22 cellular contexts compared by ENCODE assay signal in the genomic region with DNA sequence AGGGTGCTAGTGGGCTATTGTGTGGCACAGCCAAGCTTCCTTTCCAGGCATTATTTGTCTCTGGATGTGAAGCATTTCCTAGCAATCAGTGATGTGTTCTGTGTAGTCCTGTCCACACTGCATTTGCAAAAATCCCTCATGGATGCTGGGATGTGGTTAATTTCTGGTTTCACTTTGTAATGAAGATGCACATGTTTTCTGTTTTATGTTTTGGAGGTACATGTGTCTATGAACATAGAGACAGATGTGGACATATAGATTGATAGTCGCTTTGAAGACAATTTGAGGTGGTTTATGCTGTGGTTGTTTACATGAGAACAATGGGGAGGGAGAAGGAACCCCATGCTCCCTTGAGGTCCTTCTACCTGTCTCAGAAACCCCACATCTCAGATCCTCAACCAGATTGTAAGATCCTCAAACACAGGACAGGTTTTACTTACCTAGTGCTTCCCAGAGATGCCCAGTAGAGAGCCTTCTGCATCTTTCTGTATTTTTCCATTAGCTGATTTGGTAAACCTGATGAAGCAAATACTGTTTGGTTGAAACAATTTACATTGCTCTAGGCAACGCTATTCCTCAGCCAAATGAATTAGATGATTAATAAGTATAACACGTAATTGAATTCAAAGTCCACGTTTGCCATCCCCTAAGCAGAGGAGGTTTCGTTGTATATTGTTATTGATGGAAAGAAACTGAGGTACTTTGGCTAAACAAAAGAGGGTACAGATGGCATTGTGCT.
A peak's percentile ranks its signal among the peaks of the same experiment; 100 is the strongest.
DNase-seq lines count a peak whose midpoint lies in the region; TF ChIP-seq lines count a peak whose summit lies in the region.
"Had no signal": no experiment of that assay in that cellular context is flagged by ENCODE, and none has a peak within 500 bp of the region (broad histone marks: within the 10 kb centered on the region; RNA-seq: fewer than 3 reads in every experiment).

No MANE protein-coding gene starts in this region.

- CTCF ChIA-PET in Calu3 (lab: Charles Lee) (interaction anchor here (0.6 to 1.0 kb wide), 2 partner anchors 43 to 247 kb away, joined by 3 to 6 read pairs; no protein-coding TSS in a partner anchor), MCF 10A (lab: Yijun Ruan, JAX) (interaction anchor here (0.7 to 1.8 kb wide), 2 partner anchors 10 to 398 kb away, joined by 3 read pairs; no protein-coding TSS in a partner anchor)

- intact Hi-C loops in Calu3 (cut with micrococcal nuclease; ENCODE audit: unreplicated experiment): loop anchor here (5.0 to 10.0 kb wide), 2 partner anchors 170 to 247 kb away; no protein-coding TSS in a partner anchor
- intact Hi-C loops in MCF 10A (cut with micrococcal nuclease): no loop called here

- TF ChIP-seq CTCF in Calu3 (IDR thresholded peaks at IDR 0.05; ENCODE audit: unreplicated experiment) (no peak), MCF 10A (IDR thresholded peaks at IDR 0.05; ENCODE audit: unreplicated experiment) (no peak), GM10266 (IDR thresholded peaks at IDR 0.05; ENCODE audit: control insufficient read depth, insufficient read depth, low read depth, missing control alignments) (no peak)

- no peak for DNase-seq in Calu3
- DNase-seq in M059J (ENCODE audit: low read depth): peak; percentile 91
- peak; percentile 58 for DNase-seq in MCF 10A (ENCODE audit: unreplicated experiment)
- peak; percentile 71 for DNase-seq in kidney tubule cell (ENCODE audit: low spot score)
- DNase-seq in NOMO-1 (lab: John Stamatoyannopoulos, UW; ENCODE audit: unreplicated experiment in 2 of 2): no peak
- DNase-seq in AML-193 (lab: John Stamatoyannopoulos, UW): no peak
- DNase-seq in GM10266 (ENCODE audit: extremely low spot score): no peak
- no peak for DNase-seq in DMS 273 treated with DMSO at 0.1 percent for 48 hours (lab: John Stamatoyannopoulos, UW)
- DNase-seq: activated B cell treated with CpG ODN at 0.5 μM for 24 hours; activated CD4-positive, alpha-beta T cell treated with anti-CD3 and anti-CD28 coated beads, Interleukin-2, amount 50 U/mL, for 48 hours; activated CD8-positive, alpha-beta memory T cell treated with anti-CD3 and anti-CD28 coated beads, Interleukin-2, amount 50 U/mL, for 4 hours; activated effector memory CD4-positive, alpha-beta T cell treated with Interleukin-2 at 50 U/mL for 16 hours; CD4-positive, alpha-beta T cell; DMS53; H7; NCI-H1048; NCI-H2029; NCI-H526 treated with DMSO at 0.1 percent for 48 hours; stomach; T-helper 9 cell; tibial artery had no signal

- no peaks in the 10 kb centered on the region for H3K9me3 Mint-ChIP-seq in Calu3 (ENCODE audit: low read depth, unreplicated experiment)
- no peaks in the 10 kb centered on the region for H3K9me3 Mint-ChIP-seq in MCF 10A (ENCODE audit: unreplicated experiment)
- H3K9me3 Mint-ChIP-seq: activated B cell treated with CpG ODN at 0.5 μM for 24 hours; CD4-positive, alpha-beta T cell had no signal

- H3K27me3 Mint-ChIP-seq in Calu3 (ENCODE audit: unreplicated experiment) (no peaks in the 10 kb centered on the region), MCF 10A (ENCODE audit: insufficient read depth, unreplicated experiment) (no peaks in the 10 kb centered on the region)
- H3K27me3 Mint-ChIP-seq: CD4-positive, alpha-beta T cell had no signal

- H3K27ac Mint-ChIP-seq in Calu3 (ENCODE audit: unreplicated experiment) (peak overlapping the region; percentile 51), MCF 10A (ENCODE audit: low read depth, unreplicated experiment) (peak overlapping the region; percentile 57)
- H3K27ac Mint-ChIP-seq: activated B cell treated with CpG ODN at 0.5 μM for 24 hours; CD4-positive, alpha-beta T cell; progenitor cell of endocrine pancreas had no signal

- POLR2A ChIA-PET in MCF 10A (lab: Yijun Ruan, JAX): interaction anchor here (0.7 to 5.6 kb wide), 6 partner anchors 9 to 242 kb away, joined by 3 to 37 read pairs (median 6); a partner anchor contains a TSS

- H3K4me3 Mint-ChIP-seq in Calu3 (ENCODE audit: low read depth, unreplicated experiment) (no peak overlapping the region), MCF 10A (ENCODE audit: unreplicated experiment) (no peak overlapping the region)
- H3K4me3 Mint-ChIP-seq: activated B cell treated with CpG ODN at 0.5 μM for 24 hours; CD4-positive, alpha-beta T cell had no signal

- H3K36me3 Mint-ChIP-seq in Calu3 (ENCODE audit: insufficient read depth, unreplicated experiment): peaks cover 12% of the 10 kb centered on the region
- no peaks in the 10 kb centered on the region for H3K36me3 Mint-ChIP-seq in MCF 10A (ENCODE audit: insufficient read depth, unreplicated experiment)

- BruUV-seq in Calu3 (replicated peaks; lab: Mats Ljungman, UMichigan): no TSS peak
- no TSS peak for BruUV-seq in MCF 10A (replicated peaks; lab: Mats Ljungman, UMichigan)

- H3K4me1 Mint-ChIP-seq in Calu3 (ENCODE audit: low read depth, unreplicated experiment) (peaks cover 77% of the 10 kb centered on the region), MCF 10A (ENCODE audit: insufficient read depth, unreplicated experiment) (peaks cover 46% of the 10 kb centered on the region)
- H3K4me1 Mint-ChIP-seq: activated B cell treated with CpG ODN at 0.5 μM for 24 hours had no signal

Comparison
In these comparisons a context has a peak if more than half of its experiments do, and no peak if none do; other contexts are left out.
1. DNase-seq: peak in M059J (single experiment), MCF 10A (single experiment) and kidney tubule cell (single experiment); none in Calu3 (single experiment), NOMO-1 (0 of 2), AML-193 (0 of 2), GM10266 (single experiment) and DMS 273 treated with DMSO at 0.1 percent for 48 hours (single experiment).